In the genomic region with DNA sequence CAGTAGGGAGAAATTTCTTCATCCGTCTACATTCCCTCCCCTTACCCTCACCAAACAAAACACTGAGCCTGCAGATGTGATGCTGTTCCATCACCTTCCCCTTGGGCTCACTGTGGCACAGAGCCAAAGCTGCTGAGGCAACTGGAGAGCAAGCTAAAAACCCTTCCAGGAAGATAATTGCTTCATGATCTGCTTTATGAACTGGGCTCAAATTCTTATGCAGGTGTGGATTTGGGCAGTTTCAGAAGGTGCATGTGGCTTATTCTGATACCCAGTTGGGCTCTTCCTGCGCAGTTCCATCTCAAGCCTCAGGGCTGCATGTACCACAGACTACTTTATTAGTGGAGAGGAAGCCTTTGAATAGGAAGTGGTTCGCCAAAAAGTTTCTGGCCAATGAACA, we compare ENCODE assay signal across 10 cellular contexts. TPM values are rescaled to one million over a fixed set of nuclear protein-coding genes. Genes with fewer than 3 reads are reported as not detected.
DNase-seq lines count a peak whose midpoint lies in the region; ATAC-seq, FAIRE-seq and TF ChIP-seq lines count a peak whose summit lies in the region.
"Had no signal": no experiment of that assay in that cellular context is flagged by ENCODE, and none has a peak within 500 bp of the region (broad histone marks: within the 10 kb centered on the region; RNA-seq: fewer than 3 reads in every experiment).

No MANE protein-coding gene starts in this region.

- H3K36me3 ChIP-seq in gastroesophageal sphincter: peaks cover 0 to 88% of the 10 kb centered on the region in 2 donors

- no peak for TF ChIP-seq EP300 in gastroesophageal sphincter (IDR thresholded peaks at IDR 0.05)

- no peak for TF ChIP-seq CTCF in gastroesophageal sphincter (IDR thresholded peaks at IDR 0.05)

- H3K4me1 ChIP-seq in gastroesophageal sphincter: peaks cover 0 to 37% (median 5%) of the 10 kb centered on the region in 3 donors

- H3K27ac ChIP-seq in gastroesophageal sphincter: peak overlapping the region in 2 of 4 donors; percentile 41 to 50

- ATAC-seq in GM21367 (IDR thresholded peaks at IDR 0.05; ENCODE audit: unreplicated experiment): peak; percentile 71
- peak; percentile 57 for ATAC-seq in gastroesophageal sphincter
- no peak; the same call in 2 of the 3 replicates for ATAC-seq in SK-N-SH treated with all-trans-retinoic acid at 6 μM for 48 hours
- ATAC-seq in HG03442 (IDR thresholded peaks at IDR 0.05; ENCODE audit: unreplicated experiment): no peak

- FAIRE-seq in RCC 7860 (lab: Jason Lieb, UNC): no peak
- FAIRE-seq: islet of Langerhans had no signal

- DNase-seq in D341Med (ENCODE audit: low spot score): peak; percentile 41
- DNase-seq in NAMALWA (ENCODE audit: low spot score): peak; percentile 12
- no peak for DNase-seq in RCC 7860 (ENCODE audit: low spot score)
- no peak for DNase-seq in activated T-cell treated with anti-CD3 and anti-CD28 coated beads, Interleukin-2, amount 50 U/mL, for 1 hour
- DNase-seq: NCI-H82 had no signal

- 54 to 69% methylated on average over 2 of the region's 3 CpGs for WGBS in gastroesophageal sphincter (ENCODE audit: low coverage in 1 of 2), 2 donors

- H3K27me3 ChIP-seq in gastroesophageal sphincter: no peaks in the 10 kb centered on the region

- H3K9me3 ChIP-seq in gastroesophageal sphincter: no peaks in the 10 kb centered on the region

- no peak overlapping the region for H3K4me3 ChIP-seq in gastroesophageal sphincter

- TF ChIP-seq POLR2A in gastroesophageal sphincter (IDR thresholded peaks at IDR 0.05): no peak

TF ChIP-seq in SK-N-SH treated with all-trans-retinoic acid at 6 μM for 48 hours, 23 proteins besides CTCF, POLR2A, EP300 and RAD21:
- TF ChIP-seq ZNF8 (CRISPR knock-in tag; IDR thresholded peaks at IDR 0.05) (no peak), TOX (CRISPR knock-in tag; IDR thresholded peaks at IDR 0.05; ENCODE audit: borderline replicate concordance) (no peak), ZC3H10 (CRISPR knock-in tag; IDR thresholded peaks at IDR 0.05) (no peak), RARB (CRISPR knock-in tag; IDR thresholded peaks at IDR 0.05) (no peak), ISL1 (CRISPR knock-in tag; IDR thresholded peaks at IDR 0.05) (no peak), ZFP3 (CRISPR knock-in tag; IDR thresholded peaks at IDR 0.05) (no peak), ZNF70 (CRISPR knock-in tag; IDR thresholded peaks at IDR 0.05) (no peak), SNAI2 (CRISPR knock-in tag; IDR thresholded peaks at IDR 0.05) (no peak), ZNF565 (CRISPR knock-in tag; conservative IDR thresholded peaks at IDR 0.05; ENCODE audit: low read depth) (no peak), TCF4 (CRISPR knock-in tag; IDR thresholded peaks at IDR 0.05; ENCODE audit: borderline replicate concordance) (no peak), BACH2 (CRISPR knock-in tag; IDR thresholded peaks at IDR 0.05; ENCODE audit: borderline replicate concordance) (no peak), CSRNP3 (CRISPR knock-in tag; IDR thresholded peaks at IDR 0.05) (no peak)
- TF ChIP-seq, protein P1, sequence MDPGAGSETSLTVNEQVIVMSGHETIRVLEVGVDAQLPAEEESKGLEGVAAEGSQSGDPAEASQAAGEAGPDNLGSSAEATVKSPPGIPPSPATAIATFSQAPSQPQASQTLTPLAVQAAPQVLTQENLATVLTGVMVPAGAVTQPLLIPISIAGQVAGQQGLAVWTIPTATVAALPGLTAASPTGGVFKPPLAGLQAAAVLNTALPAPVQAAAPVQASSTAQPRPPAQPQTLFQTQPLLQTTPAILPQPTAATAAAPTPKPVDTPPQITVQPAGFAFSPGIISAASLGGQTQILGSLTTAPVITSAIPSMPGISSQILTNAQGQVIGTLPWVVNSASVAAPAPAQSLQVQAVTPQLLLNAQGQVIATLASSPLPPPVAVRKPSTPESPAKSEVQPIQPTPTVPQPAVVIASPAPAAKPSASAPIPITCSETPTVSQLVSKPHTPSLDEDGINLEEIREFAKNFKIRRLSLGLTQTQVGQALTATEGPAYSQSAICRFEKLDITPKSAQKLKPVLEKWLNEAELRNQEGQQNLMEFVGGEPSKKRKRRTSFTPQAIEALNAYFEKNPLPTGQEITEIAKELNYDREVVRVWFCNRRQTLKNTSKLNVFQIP (CRISPR knock-in tag; IDR thresholded peaks at IDR 0.05; ENCODE audit: borderline replicate concordance, low read depth): no peak
- TF ChIP-seq, protein P2, sequence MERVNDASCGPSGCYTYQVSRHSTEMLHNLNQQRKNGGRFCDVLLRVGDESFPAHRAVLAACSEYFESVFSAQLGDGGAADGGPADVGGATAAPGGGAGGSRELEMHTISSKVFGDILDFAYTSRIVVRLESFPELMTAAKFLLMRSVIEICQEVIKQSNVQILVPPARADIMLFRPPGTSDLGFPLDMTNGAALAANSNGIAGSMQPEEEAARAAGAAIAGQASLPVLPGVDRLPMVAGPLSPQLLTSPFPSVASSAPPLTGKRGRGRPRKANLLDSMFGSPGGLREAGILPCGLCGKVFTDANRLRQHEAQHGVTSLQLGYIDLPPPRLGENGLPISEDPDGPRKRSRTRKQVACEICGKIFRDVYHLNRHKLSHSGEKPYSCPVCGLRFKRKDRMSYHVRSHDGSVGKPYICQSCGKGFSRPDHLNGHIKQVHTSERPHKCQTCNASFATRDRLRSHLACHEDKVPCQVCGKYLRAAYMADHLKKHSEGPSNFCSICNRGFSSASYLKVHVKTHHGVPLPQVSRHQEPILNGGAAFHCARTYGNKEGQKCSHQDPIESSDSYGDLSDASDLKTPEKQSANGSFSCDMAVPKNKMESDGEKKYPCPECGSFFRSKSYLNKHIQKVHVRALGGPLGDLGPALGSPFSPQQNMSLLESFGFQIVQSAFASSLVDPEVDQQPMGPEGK (CRISPR knock-in tag; IDR thresholded peaks at IDR 0.05; ENCODE audit: borderline replicate concordance): no peak

RNA-seq across cellular contexts. Expression of gene AAMDC, which starts 58.3 kb away (rescaled TPM):
- total RNA-seq in gastroesophageal sphincter: 100 to 1,000 TPM in 1 of 4 donors, 10 to 100 TPM in 3; 55.2 to 117 (median 74.0) TPM

RNA-seq across cellular contexts. Expression of gene RSF1, which starts 58.7 kb away (rescaled TPM):
- 10 to 100 TPM; 63.9 to 99.1 (median 80.8) TPM for total RNA-seq in gastroesophageal sphincter

Comparison
In these comparisons a context has a peak if more than half of its experiments do, and no peak if none do; other contexts are left out.
1. DNase-seq: peak in D341Med (single experiment) and NAMALWA (single experiment); none in RCC 7860 (single experiment) and activated T-cell treated with anti-CD3 and anti-CD28 coated beads, Interleukin-2, amount 50 U/mL, for 1 hour (single experiment).
2. ATAC-seq: peak in GM21367 (single experiment) and gastroesophageal sphincter (single experiment); none in SK-N-SH treated with all-trans-retinoic acid at 6 μM for 48 hours (single experiment) and HG03442 (single experiment).